In the genomic region with DNA sequence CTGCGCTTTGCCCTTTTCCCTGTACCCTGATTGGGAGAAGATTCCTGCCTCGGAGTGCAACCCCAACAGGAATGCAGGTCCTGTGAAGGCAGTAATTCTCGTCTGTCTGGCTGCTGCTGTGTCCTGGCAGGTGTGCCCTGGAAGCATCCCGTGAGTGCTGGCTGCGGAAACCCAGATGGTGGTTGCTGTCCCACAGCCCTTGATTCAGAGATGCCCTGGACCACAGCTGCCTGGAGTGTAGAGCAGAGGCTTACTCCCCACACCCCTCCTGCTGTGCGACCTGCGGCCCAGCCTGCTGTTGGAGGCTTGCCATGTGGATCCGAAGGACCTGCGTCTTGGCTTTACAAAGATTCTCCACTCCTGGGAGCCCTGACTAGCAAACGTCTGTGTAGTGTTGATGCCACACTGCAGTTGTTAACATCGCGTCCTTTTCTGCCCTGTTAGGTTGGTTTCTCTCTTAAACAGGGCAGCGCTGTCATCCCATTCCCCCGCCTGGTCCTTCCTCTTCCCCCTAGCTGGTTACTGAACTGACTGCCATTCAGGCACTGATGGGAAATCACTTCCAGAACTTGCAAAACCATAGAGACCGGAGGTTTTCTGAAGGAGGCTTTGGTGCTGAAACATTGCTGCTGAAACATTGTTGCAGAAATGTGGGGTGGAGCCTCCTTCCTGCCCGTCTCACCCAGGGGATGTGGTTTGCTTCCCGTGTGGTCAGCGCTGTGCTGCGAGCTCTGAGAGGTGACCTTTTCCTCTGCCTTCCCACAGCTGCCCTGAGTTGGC, we compare ENCODE assay signal across 1 cellular context.
TF ChIP-seq lines count a peak whose summit lies in the region.

No MANE protein-coding gene starts in this region.

TF ChIP-seq in K562, 482 proteins besides CTCF, POLR2A, EP300 and RAD21:
- TF ChIP-seq POLR2G (IDR thresholded peaks at IDR 0.05; ENCODE audit: low read depth, low read length) (peak; percentile 53), BACH1 (tag; IDR thresholded peaks at IDR 0.05) (no peak)
